ENCODE assay signal across 14 cellular contexts in genomic region chr7:2939193-2939885, GRCh38.
DNase-seq lines count a peak whose midpoint lies in the region; ATAC-seq and TF ChIP-seq lines count a peak whose summit lies in the region.
"Had no signal": no experiment of that assay in that cellular context is flagged by ENCODE, and none has a peak within 500 bp of the region (broad histone marks: within the 10 kb centered on the region; RNA-seq: fewer than 3 reads in every experiment).

No MANE protein-coding gene starts in this region.

- H3K4me1 Mint-ChIP-seq in CD14-positive monocyte (peaks cover 20% of the 10 kb centered on the region), memory B cell (peaks cover 8% of the 10 kb centered on the region)
- H3K4me1 Mint-ChIP-seq: neural crest cell had no signal

- H2AFZ ChIP-seq in HCT116 (ENCODE audit: low read depth, low read length, poor library complexity, severe bottlenecking): no peak overlapping the region

- TF ChIP-seq CTCF in CD14-positive monocyte (IDR thresholded peaks at IDR 0.05) (no peak), HCT116 (IDR thresholded peaks at IDR 0.05 in 2 of 3, conservative IDR thresholded peaks at IDR 0.05 in 1 of 3; ENCODE audit: borderline replicate concordance in 1 of 3, insufficient read depth in 1 of 3, low read depth in 2 of 3, low read length in 2 of 3) (no peak), gastroesophageal sphincter (IDR thresholded peaks at IDR 0.05) (no peak)

- TF ChIP-seq RAD21 in HCT116 (IDR thresholded peaks at IDR 0.05; ENCODE audit: low read depth): no peak

- H3K4me3 ChIP-seq in HCT116 (replicated peaks in 1 of 2; ENCODE audit: low read depth in 1 of 2, low read length in 2 of 2): no peak overlapping the region
- no peak overlapping the region for H3K4me3 ChIP-seq in gastroesophageal sphincter

- WGBS in gastroesophageal sphincter (ENCODE audit: low coverage in 1 of 2), 2 donors: 57 to 69% methylated on average over 1 to 3 of the region's 13 CpGs

- no peaks in the 10 kb centered on the region for H3K36me3 Mint-ChIP-seq in CD14-positive monocyte
- H3K36me3 Mint-ChIP-seq in memory B cell: peaks cover 48% of the 10 kb centered on the region

- no TSS peak for BruUV-seq in HCT116 (replicated peaks; lab: Mats Ljungman, UMichigan)

- H4K20me1 ChIP-seq in HCT116 (ENCODE audit: insufficient read depth): no peaks in the 10 kb centered on the region

- H3K36me3 ChIP-seq in HCT116 (ENCODE audit: control insufficient read depth in 1 of 2, insufficient read depth in 2 of 2, low read length in 2 of 2): no peaks in the 10 kb centered on the region
- H3K36me3 ChIP-seq in gastroesophageal sphincter: no peaks in the 10 kb centered on the region

- H3K27ac Mint-ChIP-seq in CD14-positive monocyte (peak overlapping the region in 4 of 7 donors; percentile 10 to 74 (median 40)), memory B cell (peak overlapping the region; percentile 91)

- H3K79me2 ChIP-seq in HCT116 (ENCODE audit: insufficient read depth, low read length): no peaks in the 10 kb centered on the region

- POLR2A ChIA-PET in HCT116 (lab: Charles Lee): no interaction called here

- intact Hi-C loops in CD14-positive monocyte (cut with micrococcal nuclease): no loop called here
- intact Hi-C loops in HCT116 (cut with micrococcal nuclease): no loop called here

- no peak overlapping the region for H3K4me2 ChIP-seq in HCT116 (ENCODE audit: low read length)

- H3K9me3 Mint-ChIP-seq in CD14-positive monocyte: peaks cover 8 to 17% (median 15%) of the 10 kb centered on the region in 7 donors
- H3K9me3 Mint-ChIP-seq in memory B cell: peaks cover 6% of the 10 kb centered on the region
- H3K9me3 Mint-ChIP-seq: neural crest cell had no signal

- H3K9ac ChIP-seq in HCT116 (ENCODE audit: low read length): no peak overlapping the region

- no peak for TF ChIP-seq EP300 in gastroesophageal sphincter (IDR thresholded peaks at IDR 0.05)

- H3K4me3 Mint-ChIP-seq in CD14-positive monocyte: no peak overlapping the region
- no peak overlapping the region for H3K4me3 Mint-ChIP-seq in memory B cell
- H3K4me3 Mint-ChIP-seq: neural crest cell had no signal

- DNase-seq in CD14-positive monocyte (ENCODE audit: low spot score): no peak
- no peak for DNase-seq in HCT116 (ENCODE audit: low read depth, low spot score)
- DNase-seq in activated CD8-positive, alpha-beta memory T cell treated with anti-CD3 and anti-CD28 coated beads, Interleukin-2, amount 50 U/mL, for 4 hours: peak; percentile 6
- no peak for DNase-seq in memory B cell (ENCODE audit: low spot score in 2 of 2)
- no peak for DNase-seq in SHP77 (lab: John Stamatoyannopoulos, UW)
- DNase-seq in NCI-H2081 treated with DMSO at 0.1 percent for 48 hours (lab: John Stamatoyannopoulos, UW): no peak
- DNase-seq: DMS 273 treated with DMSO at 0.1 percent for 48 hours; effector memory CD4-positive, alpha-beta T cell; NCI-H748 treated with DMSO at 0.1 percent for 48 hours; stimulated activated CD4-positive, alpha-beta T cell treated with anti-CD3 and anti-CD28 coated beads, Interleukin-4, amount 100 ng/mL, for 4 hours; SW 1271 had no signal

- TF ChIP-seq POLR2A in HCT116 (IDR thresholded peaks at IDR 0.05; ENCODE audit: borderline replicate concordance, extremely low read depth, insufficient read depth, insufficient read length) (no peak), gastroesophageal sphincter (IDR thresholded peaks at IDR 0.05) (no peak)

- peak; percentile 28; the same call in 1 of the 2 replicates for ATAC-seq in HCT116
- no peak for ATAC-seq in memory B cell (ENCODE audit: low read depth)
- ATAC-seq in gastroesophageal sphincter: no peak
- ATAC-seq in GM18873 (IDR thresholded peaks at IDR 0.05; ENCODE audit: low FRiP score, unreplicated experiment): no peak

- H3K9me3 ChIP-seq in HCT116 (ENCODE audit: control insufficient read depth in 1 of 2, insufficient read depth in 1 of 2, low read depth in 1 of 2, low read length in 2 of 2) (no peaks in the 10 kb centered on the region), gastroesophageal sphincter (no peaks in the 10 kb centered on the region)

- H3K27me3 ChIP-seq in HCT116 (ENCODE audit: insufficient read depth, low read length): peaks cover 24% of the 10 kb centered on the region
- peaks cover 66% of the 10 kb centered on the region for H3K27me3 ChIP-seq in gastroesophageal sphincter

- peaks cover 0 to 8% (median under 1%) of the 10 kb centered on the region in 3 donors for H3K27me3 Mint-ChIP-seq in CD14-positive monocyte (ENCODE audit: low read depth in 3 of 3)
- H3K27me3 Mint-ChIP-seq in memory B cell: no peaks in the 10 kb centered on the region

- CTCF ChIA-PET in HCT116 (lab: Charles Lee): no interaction called here

- no peaks in the 10 kb centered on the region for H3K9me2 ChIP-seq in HCT116 (ENCODE audit: insufficient read depth)

- no peak overlapping the region for H3K27ac ChIP-seq in HCT116 (ENCODE audit: low read depth, low read length)
- no peak overlapping the region for H3K27ac ChIP-seq in gastroesophageal sphincter

- RAD21 ChIA-PET in HCT116 (lab: Charles Lee; ENCODE audit: low non-redundant PET in 1 of 2, low total read pairs in 2 of 2, uncharacterized antibody in 2 of 2, unreplicated experiment in 2 of 2): no interaction called here

- H3K4me1 ChIP-seq in HCT116 (ENCODE audit: control insufficient read depth in 1 of 2, insufficient read depth in 2 of 2, low read length in 2 of 2): peaks cover 0 to 6% of the 10 kb centered on the region in 2 experiments; a peak in 1 of 4 replicates
- H3K4me1 ChIP-seq in gastroesophageal sphincter: no peaks in the 10 kb centered on the region

TF ChIP-seq in HCT116, 20 proteins besides CTCF, POLR2A, EP300 and RAD21:
- peak; percentile 14; the same call in 1 of the 2 replicates for TF ChIP-seq FOSL1 (IDR thresholded peaks at IDR 0.05; ENCODE audit: low read depth)
- no peak for TF ChIP-seq EZH2 (IDR thresholded peaks at IDR 0.05)
